ENCODE assay signal across 17 cellular contexts in the genomic region with DNA sequence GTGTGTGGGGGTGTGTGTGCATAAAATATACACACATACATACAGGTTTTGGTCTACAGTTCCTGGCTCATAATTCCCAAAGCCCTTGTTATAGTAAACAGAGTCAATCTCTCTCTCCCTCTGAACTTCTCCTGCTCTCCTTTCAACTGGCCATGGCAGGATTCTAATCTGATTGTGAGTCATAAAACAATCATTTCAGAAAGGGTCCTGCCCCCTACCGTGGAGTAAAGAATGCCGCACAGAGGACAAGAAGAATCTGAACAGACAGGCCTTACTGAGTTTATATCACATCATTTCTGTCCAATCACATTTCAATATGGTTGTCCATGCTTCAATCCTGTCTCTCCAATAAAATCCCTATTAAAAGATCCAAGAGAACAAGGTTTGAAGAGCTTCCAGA.
DNase-seq lines count a peak whose midpoint lies in the region; ATAC-seq, FAIRE-seq and TF ChIP-seq lines count a peak whose summit lies in the region.
"Had no signal": no experiment of that assay in that cellular context is flagged by ENCODE, and none has a peak within 500 bp of the region (broad histone marks: within the 10 kb centered on the region; RNA-seq: fewer than 3 reads in every experiment).

No MANE protein-coding gene starts in this region.

- peak; percentile 26 for TF ChIP-seq CTCF in AG09319 (IDR thresholded peaks at IDR 0.05; ENCODE audit: low read depth, low read length)
- peak; percentile 29 for TF ChIP-seq CTCF in kidney epithelial cell (IDR thresholded peaks at IDR 0.05; ENCODE audit: insufficient read depth, low read length, poor library complexity, severe bottlenecking)
- TF ChIP-seq CTCF in suprapubic skin (IDR thresholded peaks at IDR 0.05): no peak
- no peak for TF ChIP-seq CTCF in psoas muscle (IDR thresholded peaks at IDR 0.05)

- no peak for TF ChIP-seq EP300 in suprapubic skin (IDR thresholded peaks at IDR 0.05)

- no peaks in the 10 kb centered on the region for H3K27me3 ChIP-seq in kidney epithelial cell (ENCODE audit: control insufficient read depth, insufficient read depth, low read length)
- H3K27me3 ChIP-seq in suprapubic skin: no peaks in the 10 kb centered on the region
- H3K27me3 ChIP-seq in psoas muscle (ENCODE audit: insufficient read depth in 3 of 3, low read length in 2 of 3): no peaks in the 10 kb centered on the region

- TF ChIP-seq POLR2A in suprapubic skin (IDR thresholded peaks at IDR 0.05): no peak

- no peaks in the 10 kb centered on the region for H3K9me3 ChIP-seq in suprapubic skin
- H3K9me3 ChIP-seq in psoas muscle: no peaks in the 10 kb centered on the region

- H3K4me1 ChIP-seq in suprapubic skin (no peaks in the 10 kb centered on the region), psoas muscle (no peaks in the 10 kb centered on the region)

- no peak overlapping the region for H3K4me3 ChIP-seq in kidney epithelial cell (ENCODE audit: low read depth, low read length)
- no peak overlapping the region for H3K4me3 ChIP-seq in suprapubic skin
- no peak overlapping the region for H3K4me3 ChIP-seq in psoas muscle

- FAIRE-seq in RCC 7860 (lab: Jason Lieb, UNC): no peak
- FAIRE-seq: H1 had no signal

- intact Hi-C loops in psoas muscle (cut with DNase I): no loop called here

- H3K27ac ChIP-seq in suprapubic skin (no peak overlapping the region), psoas muscle (no peak overlapping the region)

- DNase-seq in AG09319 (ENCODE audit: extremely low read depth, low read depth): peak; percentile 5
- peak; percentile 2 for DNase-seq in HS-5 (ENCODE audit: low read depth)
- DNase-seq in amniotic epithelial cell (ENCODE audit: low read depth): peak; percentile 8
- DNase-seq in kidney epithelial cell (ENCODE audit: low read depth): peak; percentile 9
- DNase-seq in suprapubic skin (ENCODE audit: low spot score in 2 of 2): no peak
- DNase-seq in RCC 7860 (ENCODE audit: low spot score): no peak
- DNase-seq in psoas muscle: no peak
- DNase-seq: activated CD8-positive, alpha-beta memory T cell treated with anti-CD3 and anti-CD28 coated beads for 24 hours; activated naive CD4-positive, alpha-beta T cell treated with anti-CD3 and anti-CD28 coated beads, Interleukin-2, amount 50 U/mL, for 16 hours; effector memory CD4-positive, alpha-beta T cell; hypothalamus; NCI-H1930; stimulated activated CD4-positive, alpha-beta T cell treated with anti-CD3 and anti-CD28 coated beads, Interleukin-4, amount 100 ng/mL, for 4 hours; stimulated activated naive CD8-positive, alpha-beta T cell treated with anti-CD3 and anti-CD28 coated beads, Interleukin-15, amount 100 ng/mL, for 72 hours; T-helper 2 cell had no signal

- ATAC-seq in GM21786 (IDR thresholded peaks at IDR 0.05; ENCODE audit: unreplicated experiment) (no peak), psoas muscle (no peak)
- ATAC-seq: stimulated activated naive CD8-positive, alpha-beta T cell treated with anti-CD3 and anti-CD28 coated beads, Interleukin-15, amount 100 ng/mL, for 72 hours had no signal

- 9% methylated on average over 2 of the region's 2 CpGs for WGBS in suprapubic skin
- 16 to 18% (median 17%) methylated on average over 2 of the region's 2 CpGs for WGBS in psoas muscle, 3 donors

- no peaks in the 10 kb centered on the region for H3K36me3 ChIP-seq in kidney epithelial cell (ENCODE audit: control insufficient read depth, insufficient read depth, low read length)
- H3K36me3 ChIP-seq in suprapubic skin: no peaks in the 10 kb centered on the region
- no peaks in the 10 kb centered on the region for H3K36me3 ChIP-seq in psoas muscle (ENCODE audit: insufficient read depth in 1 of 2, low read depth in 1 of 2)

Comparison
In these comparisons a context has a peak if more than half of its experiments do, and no peak if none do; other contexts are left out.
1. DNase-seq: peak in AG09319 (single experiment), HS-5 (single experiment), amniotic epithelial cell (single experiment) and kidney epithelial cell (single experiment); none in suprapubic skin (0 of 2), RCC 7860 (single experiment) and psoas muscle (0 of 2).
2. CTCF ChIP-seq: peak in AG09319 (single experiment) and kidney epithelial cell (single experiment); none in suprapubic skin (0 of 2) and psoas muscle (single experiment).